ENCODE assay signal across 16 cellular contexts in genomic region chr11:8241373-8242112, GRCh38. TPM values are rescaled to one million over a fixed set of nuclear protein-coding genes. Genes with fewer than 3 reads are reported as not detected.
DNase-seq lines count a peak whose midpoint lies in the region; ATAC-seq and TF ChIP-seq lines count a peak whose summit lies in the region.
"Had no signal": no experiment of that assay in that cellular context is flagged by ENCODE, and none has a peak within 500 bp of the region (broad histone marks: within the 10 kb centered on the region; RNA-seq: fewer than 3 reads in every experiment).

No MANE protein-coding gene starts in this region.

- no peak overlapping the region for H2AFZ ChIP-seq in neuronal stem cell (ENCODE audit: low read length)

- no peak overlapping the region for H2BK5ac ChIP-seq in neuronal stem cell (ENCODE audit: low read length)

- H3K23ac ChIP-seq in neuronal stem cell (ENCODE audit: low read depth, low read length, poor library complexity) = no peak overlapping the region

- H3K27ac ChIP-seq in ectodermal cell (ENCODE audit: insufficient read depth, low read depth, low read length, poor library complexity, severe bottlenecking) (peak overlapping the region; percentile 72), neuronal stem cell (replicated peaks; ENCODE audit: low read length) (no peak overlapping the region)
- H3K27ac ChIP-seq: Peyer's patch had no signal

- no peak overlapping the region for H3K14ac ChIP-seq in neuronal stem cell (ENCODE audit: low read length)

- no peak overlapping the region for H3K4ac ChIP-seq in neuronal stem cell (ENCODE audit: low read length)

- H3K4me1 ChIP-seq in ectodermal cell (ENCODE audit: control insufficient read depth, insufficient read depth, low read length) = peaks cover 26% of the 10 kb centered on the region
- peaks cover 16 to 18% of the 10 kb centered on the region in 2 donors for H3K4me1 ChIP-seq in neuronal stem cell (ENCODE audit: control insufficient read depth in 2 of 2, insufficient read depth in 1 of 2, low read depth in 1 of 2, low read length in 2 of 2)
- no peaks in the 10 kb centered on the region for H3K4me1 ChIP-seq in HAP-1
- H3K4me1 ChIP-seq: Peyer's patch had no signal

- H2BK12ac ChIP-seq in neuronal stem cell (ENCODE audit: low read length) = no peak overlapping the region

- no peaks in the 10 kb centered on the region for H3K79me1 ChIP-seq in neuronal stem cell (ENCODE audit: low read depth, low read length)

- no peak overlapping the region for H3K4me2 ChIP-seq in neuronal stem cell (ENCODE audit: insufficient read depth, low read length, poor library complexity, severe bottlenecking)

- ATAC-seq in GM18861 (IDR thresholded peaks at IDR 0.05; ENCODE audit: unreplicated experiment) = no peak
- no peak for ATAC-seq in omental fat pad (ENCODE audit: low FRiP score)

- no peak overlapping the region for H3K9ac ChIP-seq in neuronal stem cell (ENCODE audit: low read depth, low read length, poor library complexity)

- H3K4me3 ChIP-seq in ectodermal cell (ENCODE audit: insufficient read depth, low read depth, low read length) = no peak overlapping the region
- H3K4me3 ChIP-seq in neuronal stem cell (ENCODE audit: low read length in 2 of 2) = no peak overlapping the region
- H3K4me3 ChIP-seq in HAP-1 = no peak overlapping the region
- H3K4me3 ChIP-seq: MG63, Peyer's patch had no signal

- H4K8ac ChIP-seq in neuronal stem cell (ENCODE audit: low read depth, low read length) = no peak overlapping the region

- no peak overlapping the region for H2BK120ac ChIP-seq in neuronal stem cell (ENCODE audit: low read depth, low read length)

- no peak overlapping the region for H2BK15ac ChIP-seq in neuronal stem cell (ENCODE audit: low read length)

- no peak for TF ChIP-seq CTCF in omental fat pad (IDR thresholded peaks at IDR 0.05)

- H3K18ac ChIP-seq in neuronal stem cell (ENCODE audit: low read length) = no peak overlapping the region

- H3K27me3 ChIP-seq in ectodermal cell (ENCODE audit: control insufficient read depth, insufficient read depth, low read length, poor library complexity, severe bottlenecking) = no peaks in the 10 kb centered on the region
- peaks cover 0 to 25% (median 0%) of the 10 kb centered on the region in 3 experiments for H3K27me3 ChIP-seq in neuronal stem cell (ENCODE audit: control insufficient read depth in 3 of 3, insufficient read depth in 3 of 3, low read depth in 1 of 3, low read length in 3 of 3)
- peaks cover 2% of the 10 kb centered on the region; the same call in 1 of the 2 replicates for H3K27me3 ChIP-seq in HAP-1 (ENCODE audit: low read depth)
- H3K27me3 ChIP-seq: MG63, Peyer's patch had no signal

- H2AK5ac ChIP-seq in neuronal stem cell (ENCODE audit: low read depth, low read length) = no peak overlapping the region

- H3K36me3 ChIP-seq in ectodermal cell (ENCODE audit: control insufficient read depth, insufficient read depth, low read length) (no peaks in the 10 kb centered on the region), neuronal stem cell (replicated peaks in 1 of 2; ENCODE audit: control insufficient read depth in 2 of 2, insufficient read depth in 2 of 2, low read length in 2 of 2) (no peaks in the 10 kb centered on the region), HAP-1 (replicated peaks) (no peaks in the 10 kb centered on the region)
- H3K36me3 ChIP-seq: MG63, Peyer's patch had no signal

- in situ Hi-C loops in HAP-1 (cut with MboI; ENCODE audit: low sequenced_read_pairs) = no loop called here

- DNase-seq in COR-L47 (lab: John Stamatoyannopoulos, UW) (peak; percentile 18), NCI-H446 treated with DMSO at 0.1 percent for 48 hours (lab: John Stamatoyannopoulos, UW) (peak; percentile 31), neuronal stem cell (ENCODE audit: low spot score) (peak; percentile 36), omental fat pad (ENCODE audit: low spot score) (no peak), HAP-1 (ENCODE audit: low spot score in 2 of 2) (no peak), Kasumi-1 (lab: John Stamatoyannopoulos, UW) (no peak)
- DNase-seq: DND-41, MG63, NCI-H1417 treated with DMSO at 0.1 percent for 48 hours, NCI-H187 treated with DMSO at 0.1 percent for 48 hours, NCI-H2107, Peyer's patch had no signal

- H3K9me3 ChIP-seq in ectodermal cell (ENCODE audit: control insufficient read depth, low read length) = no peaks in the 10 kb centered on the region
- peaks cover 0 to 4% of the 10 kb centered on the region in 2 donors for H3K9me3 ChIP-seq in neuronal stem cell (replicated peaks in 1 of 2; ENCODE audit: control insufficient read depth in 2 of 2, insufficient read depth in 1 of 2, low read depth in 1 of 2, low read length in 2 of 2)
- no peaks in the 10 kb centered on the region; the same call in 1 of the 2 replicates for H3K9me3 ChIP-seq in HAP-1
- H3K9me3 ChIP-seq: MG63, Peyer's patch had no signal

- no peak overlapping the region for H4K91ac ChIP-seq in neuronal stem cell (ENCODE audit: low read depth, low read length, poor library complexity)

RNA-seq across cellular contexts. Expression of gene LMO1, which starts 22.1 kb away (rescaled TPM):
- 16.4 TPM for polyA plus RNA-seq in ectodermal cell (2013, experiment 1 of 4)
- polyA plus RNA-seq in ectodermal cell (2013, experiment 2 of 4) = 18.0 TPM
- 19.4 TPM for polyA plus RNA-seq in ectodermal cell (2013, experiment 3 of 4)
- polyA plus RNA-seq in ectodermal cell (2013, experiment 4 of 4) = 17.3 TPM
- 9.9 TPM for polyA plus RNA-seq in neuronal stem cell (2013, experiment 1 of 2)
- polyA plus RNA-seq in neuronal stem cell (2013, experiment 2 of 2) = 9.4 TPM
- total RNA-seq in omental fat pad = not detected
- total RNA-seq: LHCN-M2, OCI-LY7, Peyer's patch had no signal

Comparison
In these comparisons a context has a peak if more than half of its experiments do, and no peak if none do; other contexts are left out.
1. DNase-seq: peak in COR-L47 (single experiment), NCI-H446 treated with DMSO at 0.1 percent for 48 hours (single experiment) and neuronal stem cell (single experiment); none in omental fat pad (single experiment), HAP-1 (0 of 2) and Kasumi-1 (0 of 2).